Comparison of ENCODE assay signal across 21 cellular contexts in the genomic region with DNA sequence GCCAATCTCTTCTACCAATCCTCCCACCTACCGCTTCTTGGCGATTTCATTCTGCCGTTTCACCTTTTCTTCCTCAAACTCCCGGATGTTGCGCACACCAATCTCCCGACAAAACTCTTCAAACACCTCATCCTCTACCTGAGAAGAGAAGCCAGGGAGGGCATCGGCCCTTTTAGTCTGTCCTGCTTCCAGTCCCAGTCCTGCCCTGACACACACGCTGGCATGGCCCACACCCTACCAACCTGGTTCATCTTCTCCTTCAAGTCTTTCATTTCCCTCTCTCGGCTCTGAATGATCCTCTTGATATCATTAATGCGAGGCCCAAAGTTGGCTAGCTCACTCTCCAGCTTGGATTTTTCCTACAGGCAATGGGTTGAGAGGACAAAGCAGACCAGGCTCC. TPM values are rescaled to one million over a fixed set of nuclear protein-coding genes. Genes with fewer than 3 reads are reported as not detected.
DNase-seq lines count a peak whose midpoint lies in the region; ATAC-seq, FAIRE-seq and TF ChIP-seq lines count a peak whose summit lies in the region.
"Had no signal": no experiment of that assay in that cellular context is flagged by ENCODE, and none has a peak within 500 bp of the region (broad histone marks: within the 10 kb centered on the region; RNA-seq: fewer than 3 reads in every experiment).

No MANE protein-coding gene starts in this region.

- peak overlapping the region; percentile 13 for H3K27ac Mint-ChIP-seq in T-helper 2 cell treated with Interferon-gamma antibody and Interleukin-4, amounts not matched to agents 5 μg/mL and 100 μg/mL, for 36 hours
- H3K27ac Mint-ChIP-seq in Caco-2 (ENCODE audit: unreplicated experiment), result peak overlapping the region; percentile 18
- H3K27ac Mint-ChIP-seq in stimulated activated effector memory CD8-positive, alpha-beta T cell treated with anti-CD3 and anti-CD28 coated beads, Interleukin-12 subunit alpha, Interleukin-12 subunit beta, amount 100 ng/mL, for 72 hours, result peak overlapping the region; percentile 35
- H3K27ac Mint-ChIP-seq: B cell; CD4-positive, CD25-positive, alpha-beta regulatory T cell; CD8-positive, alpha-beta T cell; GM23338 had no signal

- H4K20me1 ChIP-seq in GM12878 (ENCODE audit: control insufficient read depth, insufficient read depth), result no peaks in the 10 kb centered on the region

- in situ Hi-C loops in GM12878 (cut with MboI), result no loop called here

- H3K9ac ChIP-seq in GM12878 (ENCODE audit: control insufficient read depth, insufficient read depth, low read length), result no peak overlapping the region
- H3K9ac ChIP-seq: BLaER1 had no signal

- BruUV-seq in Caco-2 (replicated peaks; lab: Mats Ljungman, UMichigan) (no TSS peak), GM12878 (replicated peaks; lab: Mats Ljungman, UMichigan) (no TSS peak)

- no peaks in the 10 kb centered on the region for H3K9me3 Mint-ChIP-seq in T-helper 2 cell treated with Interferon-gamma antibody and Interleukin-4, amounts not matched to agents 5 μg/mL and 100 μg/mL, for 36 hours
- no peaks in the 10 kb centered on the region for H3K9me3 Mint-ChIP-seq in Caco-2 (ENCODE audit: unreplicated experiment)
- H3K9me3 Mint-ChIP-seq in stimulated activated effector memory CD8-positive, alpha-beta T cell treated with anti-CD3 and anti-CD28 coated beads, Interleukin-12 subunit alpha, Interleukin-12 subunit beta, amount 100 ng/mL, for 72 hours, result no peaks in the 10 kb centered on the region
- H3K9me3 Mint-ChIP-seq: CD4-positive, CD25-positive, alpha-beta regulatory T cell; CD8-positive, alpha-beta T cell; GM23338 had no signal

- DNase-seq in T-helper 2 cell treated with Interferon-gamma antibody and Interleukin-4, amounts not matched to agents 5 μg/mL and 100 μg/mL, for 36 hours (ENCODE audit: low spot score), result no peak
- DNase-seq in T-helper 2 cell, result no peak
- DNase-seq in Caco-2, result no peak
- DNase-seq in GM12878 (ENCODE audit: low read depth, low spot score), result no peak
- no peak for DNase-seq in stimulated activated effector memory CD8-positive, alpha-beta T cell treated with anti-CD3 and anti-CD28 coated beads, Interleukin-12 subunit alpha, Interleukin-12 subunit beta, amount 100 ng/mL, for 72 hours (ENCODE audit: low spot score in 2 of 2)
- DNase-seq in DMS53 treated with DMSO at 0.1 percent for 48 hours (lab: John Stamatoyannopoulos, UW; ENCODE audit: unreplicated experiment), result no peak
- no peak for DNase-seq in DMS 273 treated with DMSO at 0.1 percent for 48 hours (lab: John Stamatoyannopoulos, UW)
- DNase-seq: CD4-positive, CD25-positive, alpha-beta regulatory T cell; CD8-positive, alpha-beta T cell; DMS53; DND-41; H9 had no signal

- TF ChIP-seq CTCF in Caco-2 (IDR thresholded peaks at IDR 0.05; ENCODE audit: insufficient read depth in 1 of 2, low read depth in 1 of 2, low read length in 1 of 2, severe bottlenecking in 1 of 2, unreplicated experiment in 1 of 2) (no peak), GM12878 (IDR thresholded peaks at IDR 0.05 in 2 of 3, conservative IDR thresholded peaks at IDR 0.05 in 1 of 3; ENCODE audit: control insufficient read depth in 2 of 3, extremely low read depth in 1 of 3, insufficient read depth in 1 of 3, low read depth in 3 of 3, low read length in 3 of 3) (no peak)

- RAD21 ChIA-PET in GM12878 (lab: Charles Lee; ENCODE audit: unreplicated experiment), result interaction anchor here (0.6 kb wide), 1 partner anchor 27 kb away, joined by 3 read pairs; no protein-coding TSS in a partner anchor

- peaks cover 45% of the 10 kb centered on the region for H3K36me3 Mint-ChIP-seq in T-helper 2 cell treated with Interferon-gamma antibody and Interleukin-4, amounts not matched to agents 5 μg/mL and 100 μg/mL, for 36 hours (ENCODE audit: low read depth)
- H3K36me3 Mint-ChIP-seq in Caco-2 (ENCODE audit: insufficient read depth, unreplicated experiment), result peaks cover 26% of the 10 kb centered on the region
- peaks cover 94% of the 10 kb centered on the region for H3K36me3 Mint-ChIP-seq in stimulated activated effector memory CD8-positive, alpha-beta T cell treated with anti-CD3 and anti-CD28 coated beads, Interleukin-12 subunit alpha, Interleukin-12 subunit beta, amount 100 ng/mL, for 72 hours

- no peak overlapping the region for H3K4me3 ChIP-seq in Caco-2 (ENCODE audit: low read depth, low read length)
- no peak overlapping the region for H3K4me3 ChIP-seq in GM12878
- H3K4me3 ChIP-seq: BLaER1, GM23338 had no signal

- no peak overlapping the region for H3K27ac ChIP-seq in GM12878 (ENCODE audit: control insufficient read depth, insufficient read depth)
- H3K27ac ChIP-seq: 22Rv1, BLaER1, C4-2B had no signal

- FAIRE-seq in GM12878 (lab: Jason Lieb, UNC), result no peak
- FAIRE-seq: A204.1, D721Med, G401.6 had no signal

- H3K36me3 ChIP-seq in Caco-2 (ENCODE audit: control insufficient read depth, insufficient read depth, low read length), result no peaks in the 10 kb centered on the region; the same call in 1 of the 2 replicates
- H3K36me3 ChIP-seq in GM12878 (ENCODE audit: control insufficient read depth in 2 of 2, insufficient read depth in 2 of 2, low read length in 1 of 2), result peaks cover 37 to 43% of the 10 kb centered on the region in 2 experiments

- H3K4me1 Mint-ChIP-seq in T-helper 2 cell treated with Interferon-gamma antibody and Interleukin-4, amounts not matched to agents 5 μg/mL and 100 μg/mL, for 36 hours (ENCODE audit: low read depth), result no peaks in the 10 kb centered on the region
- H3K4me1 Mint-ChIP-seq in Caco-2 (ENCODE audit: low read depth, unreplicated experiment), result no peaks in the 10 kb centered on the region
- H3K4me1 Mint-ChIP-seq in stimulated activated effector memory CD8-positive, alpha-beta T cell treated with anti-CD3 and anti-CD28 coated beads, Interleukin-12 subunit alpha, Interleukin-12 subunit beta, amount 100 ng/mL, for 72 hours, result no peaks in the 10 kb centered on the region
- H3K4me1 Mint-ChIP-seq: B cell had no signal

- intact Hi-C loops in Caco-2 (cut with micrococcal nuclease; ENCODE audit: unreplicated experiment) (no loop called here), GM12878 (cut with micrococcal nuclease; ENCODE audit: unreplicated experiment) (no loop called here)

- no peak for ATAC-seq in GM12878
- ATAC-seq in stimulated activated effector memory CD8-positive, alpha-beta T cell treated with anti-CD3 and anti-CD28 coated beads, Interleukin-12 subunit alpha, Interleukin-12 subunit beta, amount 100 ng/mL, for 72 hours, result no peak
- ATAC-seq: CD8-positive, alpha-beta T cell; GM23338; HCT116 had no signal

- SMC1A ChIA-PET in GM12878 (lab: Charles Lee; ENCODE audit: uncharacterized antibody, unreplicated experiment), result interaction anchor here (0.6 to 1.1 kb wide), 2 partner anchors 14 to 377 kb away, joined by 3 read pairs; no protein-coding TSS in a partner anchor

- no peak overlapping the region for H2AFZ ChIP-seq in GM12878 (ENCODE audit: control insufficient read depth, low read depth, low read length)
- H2AFZ ChIP-seq: GM23338 had no signal

- no peak for TF ChIP-seq RAD21 in GM12878 (IDR thresholded peaks at IDR 0.05; ENCODE audit: insufficient read depth, low read depth, low read length)

- no peaks in the 10 kb centered on the region for H3K79me2 ChIP-seq in GM12878 (ENCODE audit: control insufficient read depth, insufficient read depth, low read length)

- TF ChIP-seq EP300 in GM12878 (IDR thresholded peaks at IDR 0.05; ENCODE audit: borderline replicate concordance in 1 of 2, control insufficient read depth in 1 of 2, low read depth in 2 of 2, low read length in 2 of 2), result no peak

- H3K27me3 Mint-ChIP-seq in T-helper 2 cell treated with Interferon-gamma antibody and Interleukin-4, amounts not matched to agents 5 μg/mL and 100 μg/mL, for 36 hours (ENCODE audit: low read depth), result no peaks in the 10 kb centered on the region
- no peaks in the 10 kb centered on the region for H3K27me3 Mint-ChIP-seq in Caco-2 (ENCODE audit: insufficient read depth, unreplicated experiment)
- H3K27me3 Mint-ChIP-seq: B cell; CD4-positive, CD25-positive, alpha-beta regulatory T cell had no signal

- no peak overlapping the region for H3K4me3 Mint-ChIP-seq in T-helper 2 cell treated with Interferon-gamma antibody and Interleukin-4, amounts not matched to agents 5 μg/mL and 100 μg/mL, for 36 hours
- H3K4me3 Mint-ChIP-seq in Caco-2 (ENCODE audit: unreplicated experiment), result no peak overlapping the region
- H3K4me3 Mint-ChIP-seq in stimulated activated effector memory CD8-positive, alpha-beta T cell treated with anti-CD3 and anti-CD28 coated beads, Interleukin-12 subunit alpha, Interleukin-12 subunit beta, amount 100 ng/mL, for 72 hours, result no peak overlapping the region
- H3K4me3 Mint-ChIP-seq: B cell; CD4-positive, CD25-positive, alpha-beta regulatory T cell; CD8-positive, alpha-beta T cell; GM23338; H9 had no signal

- H3K27me3 ChIP-seq in Caco-2 (replicated peaks; ENCODE audit: control insufficient read depth, insufficient read depth, low read length) (no peaks in the 10 kb centered on the region), GM12878 (replicated peaks in 1 of 2; ENCODE audit: control insufficient read depth in 2 of 2, insufficient read depth in 2 of 2, low read length in 1 of 2) (no peaks in the 10 kb centered on the region)

- CTCF ChIA-PET in Caco-2 (lab: Charles Lee) (interaction anchor here (0.6 kb wide), 1 partner anchor 134 kb away, joined by 3 read pairs; no protein-coding TSS in a partner anchor), GM12878 (lab: Yijun Ruan, JAX) (no interaction called here)

- 98% methylated on average over 10 of the region's 10 CpGs for WGBS in GM12878 (ENCODE audit: insufficient coverage, insufficient replicate concordance, low lambda C conversion rate, missing lambda C conversion rate)

- no peak for TF ChIP-seq POLR2A in GM12878 (IDR thresholded peaks at IDR 0.05; ENCODE audit: low read depth, low read length)

- H3K4me2 ChIP-seq in GM12878 (ENCODE audit: control insufficient read depth, insufficient read depth), result no peak overlapping the region
- H3K4me2 ChIP-seq: BLaER1, GM23338 had no signal

- H3K9me3 ChIP-seq in Caco-2, result no peaks in the 10 kb centered on the region
- H3K9me3 ChIP-seq in GM12878 (replicated peaks; ENCODE audit: control insufficient read depth, insufficient read depth, low read length), result no peaks in the 10 kb centered on the region
- H3K9me3 ChIP-seq: BLaER1 had no signal

- POLR2A ChIA-PET in Caco-2 (lab: Charles Lee) (interaction anchor here (0.5 kb wide), 1 partner anchor 18 kb away, joined by 3 read pairs; no protein-coding TSS in a partner anchor), GM12878 (lab: Charles Lee) (interaction anchor here (0.7 kb wide), 1 partner anchor 23 kb away, joined by 9 read pairs; no protein-coding TSS in a partner anchor)

- H3K4me1 ChIP-seq in Caco-2 (no peaks in the 10 kb centered on the region), GM12878 (ENCODE audit: control insufficient read depth, insufficient read depth, low read length) (no peaks in the 10 kb centered on the region)
- H3K4me1 ChIP-seq: BLaER1 had no signal

RNA-seq across cellular contexts. Expression of a gene that starts 18.9 kb away (rescaled TPM):
- total RNA-seq in Caco-2 (2022), result 92.4 and 102 TPM in 2 replicates
- 66.8 and 75.7 TPM in 2 replicates for total RNA-seq in GM12878 (2013; cell fraction: nucleolus; rRNA removed)
- total RNA-seq in GM12878 (2014; rRNA removed), result 50.2 and 59.1 TPM in 2 replicates
- total RNA-seq in GM12878 (2014; rRNA removed; fragmentation: Illumina TruSeq; extraction: Trizol), result 63.1 and 69.4 TPM in 2 replicates
- total RNA-seq in GM12878 (2021), result 127 and 141 TPM in 2 replicates
- 48.8 TPM for polyA plus RNA-seq in GM12878 (2011; ENCODE audit: low read depth)
- polyA plus RNA-seq in GM12878 (2011; rRNA removed), result 63.0 and 81.2 TPM in 2 replicates
- polyA plus RNA-seq in GM12878 (2011; cell fraction: cytosol; rRNA removed), result 77.9 and 89.0 TPM in 2 replicates
- 81.0 and 119 TPM in 2 replicates for polyA plus RNA-seq in GM12878 (2011; cell fraction: nucleus; rRNA removed)
- 43.8 and 48.0 TPM in 2 replicates for polyA plus RNA-seq in GM12878 (2012)
- polyA plus RNA-seq in GM12878 (2014; fragmentation: Illumina TruSeq; extraction: Trizol), result 128 and 134 TPM in 2 replicates
- polyA plus RNA-seq in GM12878 (2014; fragmentation: Nextera tagmentation; extraction: Ambion mirVana), result 10 to 100 TPM; 25.6 to 29.6 TPM
- polyA plus RNA-seq in GM12878 (2014; rRNA removed), result 74.8 and 82.0 TPM in 2 replicates
- polyA plus RNA-seq in GM12878 (2016; fragmentation: Nextera tagmentation; extraction: Ambion mirVana), result 100 to 1,000 TPM; 157 to 158 TPM
- 111 and 138 TPM in 2 replicates for polyA minus RNA-seq in GM12878 (2011; rRNA and poly(A)+ RNA removed)
- 65.5 and 88.6 TPM in 2 replicates for polyA minus RNA-seq in GM12878 (2011; cell fraction: cytosol; rRNA and poly(A)+ RNA removed)
- polyA minus RNA-seq in GM12878 (2011; cell fraction: nucleus; rRNA and poly(A)+ RNA removed), result 34.7 and 73.5 TPM in 2 replicates

RNA-seq across cellular contexts. Expression of a gene that starts 19.1 kb away (rescaled TPM):
- total RNA-seq in Caco-2 (2022), result 0.88 and 0.95 TPM in 2 replicates
- total RNA-seq in GM12878 (2013; cell fraction: nucleolus; rRNA removed), result 0.81 and 1.5 TPM in 2 replicates
- 0.33 and 0.56 TPM in 2 replicates for total RNA-seq in GM12878 (2014; rRNA removed)
- total RNA-seq in GM12878 (2014; rRNA removed; fragmentation: Illumina TruSeq; extraction: Trizol), result 0.32 and 0.40 TPM in 2 replicates
- 0.43 and 0.49 TPM in 2 replicates for total RNA-seq in GM12878 (2021)
- 0.52 TPM for polyA plus RNA-seq in GM12878 (2011; ENCODE audit: low read depth)
- 0.30 and 0.50 TPM in 2 replicates for polyA plus RNA-seq in GM12878 (2011; rRNA removed)
- polyA plus RNA-seq in GM12878 (2011; cell fraction: cytosol; rRNA removed), result 0.46 and 0.47 TPM in 2 replicates
- polyA plus RNA-seq in GM12878 (2011; cell fraction: nucleus; rRNA removed), result 1.0 and 1.2 TPM in 2 replicates
- 0.65 and 0.79 TPM in 2 replicates for polyA plus RNA-seq in GM12878 (2012)
- 0.21 and 0.73 TPM in 2 replicates for polyA plus RNA-seq in GM12878 (2014; fragmentation: Illumina TruSeq; extraction: Trizol)
- under 1 TPM; 0.22 to 0.61 TPM for polyA plus RNA-seq in GM12878 (2014; fragmentation: Nextera tagmentation; extraction: Ambion mirVana)
- 0.36 and 0.94 TPM in 2 replicates for polyA plus RNA-seq in GM12878 (2014; rRNA removed)
- polyA plus RNA-seq in GM12878 (2016; fragmentation: Nextera tagmentation; extraction: Ambion mirVana), result 1 to 10 TPM in 1 of 2 experiments, under 1 TPM in 1; 0.51 to 1.0 TPM
- polyA minus RNA-seq in GM12878 (2011; rRNA and poly(A)+ RNA removed), result 0.26 and 0.37 TPM in 2 replicates
- polyA minus RNA-seq in GM12878 (2011; cell fraction: cytosol; rRNA and poly(A)+ RNA removed), result not detected in 2 replicates
- 0.19 and 0.24 TPM in 2 replicates for polyA minus RNA-seq in GM12878 (2011; cell fraction: nucleus; rRNA and poly(A)+ RNA removed)

RNA-seq across cellular contexts. Expression of a gene that starts 30.6 kb away (rescaled TPM):
- total RNA-seq in Caco-2 (2022) (129 and 137 TPM in 2 replicates), GM12878 (2014; rRNA removed) (192 and 195 TPM in 2 replicates), GM12878 (2014; rRNA removed; fragmentation: Illumina TruSeq; extraction: Trizol) (133 and 144 TPM in 2 replicates), GM12878 (2021) (165 and 179 TPM in 2 replicates)
- total RNA-seq in GM12878 (2013; cell fraction: nucleolus; rRNA removed), result 7.5 and 8.4 TPM in 2 replicates
- 81.8 TPM for polyA plus RNA-seq in GM12878 (2011; ENCODE audit: low read depth)
- polyA plus RNA-seq in GM12878 (2011; rRNA removed) (136 and 243 TPM in 2 replicates), GM12878 (2014; fragmentation: Illumina TruSeq; extraction: Trizol) (134 and 174 TPM in 2 replicates), GM12878 (2014; fragmentation: Nextera tagmentation; extraction: Ambion mirVana) (100 to 1,000 TPM in 1 of 2 experiments, 10 to 100 TPM in 1; 43.7 to 114 TPM), GM12878 (2014; rRNA removed) (200 and 205 TPM in 2 replicates), GM12878 (2016; fragmentation: Nextera tagmentation; extraction: Ambion mirVana) (100 to 1,000 TPM; 281 to 313 TPM)
- 366 and 386 TPM in 2 replicates for polyA plus RNA-seq in GM12878 (2011; cell fraction: cytosol; rRNA removed)
- 151 and 174 TPM in 2 replicates for polyA plus RNA-seq in GM12878 (2011; cell fraction: nucleus; rRNA removed)
- polyA plus RNA-seq in GM12878 (2012), result 87.0 and 106 TPM in 2 replicates
- 203 and 257 TPM in 2 replicates for polyA minus RNA-seq in GM12878 (2011; rRNA and poly(A)+ RNA removed)
- 44.2 and 60.0 TPM in 2 replicates for polyA minus RNA-seq in GM12878 (2011; cell fraction: cytosol; rRNA and poly(A)+ RNA removed)
- polyA minus RNA-seq in GM12878 (2011; cell fraction: nucleus; rRNA and poly(A)+ RNA removed), result 14.9 and 26.0 TPM in 2 replicates
